In genomic region chr1:20359451-20360330, GRCh38 we compare ENCODE assay signal across 12 cellular contexts.
DNase-seq lines count a peak whose midpoint lies in the region; ATAC-seq and TF ChIP-seq lines count a peak whose summit lies in the region.
"Had no signal": no experiment of that assay in that cellular context is flagged by ENCODE, and none has a peak within 500 bp of the region (broad histone marks: within the 10 kb centered on the region; RNA-seq: fewer than 3 reads in every experiment).

No MANE protein-coding gene starts in this region.

- no peak for TF ChIP-seq CTCF in esophagus squamous epithelium (IDR thresholded peaks at IDR 0.05)

- no peaks in the 10 kb centered on the region for H3K9me3 Mint-ChIP-seq in activated CD4-positive, alpha-beta T cell treated with anti-CD3 and anti-CD28 coated beads for 36 hours (ENCODE audit: low read depth)
- H3K9me3 Mint-ChIP-seq in activated T-cell treated with anti-CD3 and anti-CD28 coated beads, Interleukin-2, amount 50 U/mL, for 4 hours, result no peaks in the 10 kb centered on the region

- peaks cover 60% of the 10 kb centered on the region for H3K27me3 Mint-ChIP-seq in activated CD4-positive, alpha-beta T cell treated with anti-CD3 and anti-CD28 coated beads for 36 hours
- H3K27me3 Mint-ChIP-seq in activated T-cell treated with anti-CD3 and anti-CD28 coated beads, Interleukin-2, amount 50 U/mL, for 4 hours (ENCODE audit: low read depth), result peaks cover 46% of the 10 kb centered on the region

- DNase-seq in activated CD4-positive, alpha-beta T cell treated with anti-CD3 and anti-CD28 coated beads for 36 hours, result peak; percentile 89
- DNase-seq in activated CD4-positive, alpha-beta T cell treated with anti-CD3 and anti-CD28 coated beads for 1 hour, result no peak
- peak; percentile 30 for DNase-seq in activated T-cell treated with anti-CD3 and anti-CD28 coated beads, Interleukin-2, amount 50 U/mL, for 4 hours
- DNase-seq in mucosa of gallbladder (ENCODE audit: low spot score), result peak; percentile 22
- peak; percentile 63 for DNase-seq in stimulated activated naive CD8-positive, alpha-beta T cell treated with anti-CD3 and anti-CD28 coated beads, Interleukin-15, Interleukin-2, amounts not matched to agents 100 U/mL and 50 U/mL, for 24 hours
- DNase-seq in hepatic stellate cell (ENCODE audit: low spot score), result no peak
- no peak for DNase-seq in esophagus squamous epithelium (lab: John Stamatoyannopoulos, UW)
- DNase-seq: caudate nucleus; foreskin melanocyte; NK-92 treated with Interleukin-12 subunit alpha and Interleukin-12 subunit beta, amount 100 ng/mL, for 24 hours had no signal

- 65 to 68% methylated on average over 15 of the region's 15 CpGs for WGBS in esophagus squamous epithelium, 2 donors

- intact Hi-C loops in activated CD4-positive, alpha-beta T cell treated with anti-CD3 and anti-CD28 coated beads for 36 hours (cut with DNase I, micrococcal nuclease), result loop anchor here (1.0 to 5.0 kb wide), 4 partner anchors 37 to 174 kb away; no protein-coding TSS in a partner anchor
- intact Hi-C loops in esophagus squamous epithelium (cut with DNase I), result no loop called here

- peak; percentile 95 for ATAC-seq in activated CD4-positive, alpha-beta T cell treated with anti-CD3 and anti-CD28 coated beads for 36 hours
- ATAC-seq in activated T-cell treated with anti-CD3 and anti-CD28 coated beads, Interleukin-2, amount 50 U/mL, for 4 hours, result peak; percentile 89 to 96
- ATAC-seq in stimulated activated naive CD8-positive, alpha-beta T cell treated with anti-CD3 and anti-CD28 coated beads, Interleukin-15, Interleukin-2, amounts not matched to agents 100 U/mL and 50 U/mL, for 24 hours, result peak; percentile 84
- ATAC-seq in HG02678 (IDR thresholded peaks at IDR 0.05; ENCODE audit: unreplicated experiment), result no peak

- peak overlapping the region; percentile 8 for H3K27ac Mint-ChIP-seq in activated CD4-positive, alpha-beta T cell treated with anti-CD3 and anti-CD28 coated beads for 36 hours

- H3K27me3 ChIP-seq in esophagus squamous epithelium, result peaks cover 0 to 63% (median 3%) of the 10 kb centered on the region in 4 donors

- peaks cover 27% of the 10 kb centered on the region for H3K4me1 Mint-ChIP-seq in activated CD4-positive, alpha-beta T cell treated with anti-CD3 and anti-CD28 coated beads for 36 hours
- H3K4me1 Mint-ChIP-seq in activated T-cell treated with anti-CD3 and anti-CD28 coated beads, Interleukin-2, amount 50 U/mL, for 4 hours (ENCODE audit: low read depth), result peaks cover 11% of the 10 kb centered on the region

- H3K4me1 ChIP-seq in esophagus squamous epithelium, result peaks cover 10 to 49% (median 13%) of the 10 kb centered on the region in 3 donors

- H3K27ac ChIP-seq in esophagus squamous epithelium, result no peak overlapping the region
- H3K27ac ChIP-seq: skin epidermis had no signal

- TF ChIP-seq POLR2A in esophagus squamous epithelium (IDR thresholded peaks at IDR 0.05), result no peak

- POLR2A ChIA-PET in activated CD4-positive, alpha-beta T cell treated with anti-CD3 and anti-CD28 coated beads for 36 hours (lab: Charles Lee), result no interaction called here

- H3K4me3 ChIP-seq in esophagus squamous epithelium, result no peak overlapping the region
- H3K4me3 ChIP-seq: skin epidermis had no signal

- H3K36me3 Mint-ChIP-seq in activated CD4-positive, alpha-beta T cell treated with anti-CD3 and anti-CD28 coated beads for 36 hours (ENCODE audit: low read depth), result no peaks in the 10 kb centered on the region
- no peaks in the 10 kb centered on the region for H3K36me3 Mint-ChIP-seq in activated T-cell treated with anti-CD3 and anti-CD28 coated beads, Interleukin-2, amount 50 U/mL, for 4 hours (ENCODE audit: insufficient read depth)

- no peak overlapping the region for H3K4me3 Mint-ChIP-seq in activated CD4-positive, alpha-beta T cell treated with anti-CD3 and anti-CD28 coated beads for 36 hours
- no peak overlapping the region for H3K4me3 Mint-ChIP-seq in activated T-cell treated with anti-CD3 and anti-CD28 coated beads, Interleukin-2, amount 50 U/mL, for 4 hours

- CTCF ChIA-PET in activated CD4-positive, alpha-beta T cell treated with anti-CD3 and anti-CD28 coated beads for 36 hours (lab: Charles Lee), result interaction anchor here (1.0 to 1.3 kb wide), 3 partner anchors 11 to 17 kb away, joined by 3 to 5 read pairs (median 3); no protein-coding TSS in a partner anchor

- no peaks in the 10 kb centered on the region for H3K9me3 ChIP-seq in esophagus squamous epithelium

- no peaks in the 10 kb centered on the region for H3K36me3 ChIP-seq in esophagus squamous epithelium

Comparison
In these comparisons a context has a peak if more than half of its experiments do, and no peak if none do; other contexts are left out.
1. DNase-seq: peak in activated CD4-positive, alpha-beta T cell treated with anti-CD3 and anti-CD28 coated beads for 36 hours (single experiment), activated T-cell treated with anti-CD3 and anti-CD28 coated beads, Interleukin-2, amount 50 U/mL, for 4 hours (single experiment), mucosa of gallbladder (single experiment) and stimulated activated naive CD8-positive, alpha-beta T cell treated with anti-CD3 and anti-CD28 coated beads, Interleukin-15, Interleukin-2, amounts not matched to agents 100 U/mL and 50 U/mL, for 24 hours (single experiment); none in activated CD4-positive, alpha-beta T cell treated with anti-CD3 and anti-CD28 coated beads for 1 hour (single experiment), hepatic stellate cell (single experiment) and esophagus squamous epithelium (single experiment).